1 cellular context compared by ENCODE assay signal in genomic region chr22:20057596-20058268, GRCh38.
TF ChIP-seq lines count a peak whose summit lies in the region.

No MANE protein-coding gene starts in this region.

TF ChIP-seq in K562, 482 proteins besides CTCF, POLR2A, EP300 and RAD21 (continued from another document):
- TF ChIP-seq, protein P1, sequence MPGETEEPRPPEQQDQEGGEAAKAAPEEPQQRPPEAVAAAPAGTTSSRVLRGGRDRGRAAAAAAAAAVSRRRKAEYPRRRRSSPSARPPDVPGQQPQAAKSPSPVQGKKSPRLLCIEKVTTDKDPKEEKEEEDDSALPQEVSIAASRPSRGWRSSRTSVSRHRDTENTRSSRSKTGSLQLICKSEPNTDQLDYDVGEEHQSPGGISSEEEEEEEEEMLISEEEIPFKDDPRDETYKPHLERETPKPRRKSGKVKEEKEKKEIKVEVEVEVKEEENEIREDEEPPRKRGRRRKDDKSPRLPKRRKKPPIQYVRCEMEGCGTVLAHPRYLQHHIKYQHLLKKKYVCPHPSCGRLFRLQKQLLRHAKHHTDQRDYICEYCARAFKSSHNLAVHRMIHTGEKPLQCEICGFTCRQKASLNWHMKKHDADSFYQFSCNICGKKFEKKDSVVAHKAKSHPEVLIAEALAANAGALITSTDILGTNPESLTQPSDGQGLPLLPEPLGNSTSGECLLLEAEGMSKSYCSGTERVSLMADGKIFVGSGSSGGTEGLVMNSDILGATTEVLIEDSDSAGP (CRISPR knock-in tag; IDR thresholded peaks at IDR 0.05): no peak
- no peak for TF ChIP-seq ZNF778 (CRISPR knock-in tag; IDR thresholded peaks at IDR 0.05)
- TF ChIP-seq ZBTB1 (CRISPR knock-in tag; IDR thresholded peaks at IDR 0.05; ENCODE audit: borderline replicate concordance, low read depth): no peak
- peak; percentile 80; the same call in 1 of the 2 replicates for TF ChIP-seq NR4A1 (CRISPR knock-in tag; IDR thresholded peaks at IDR 0.05)
- no peak for TF ChIP-seq NR4A1 (tag; IDR thresholded peaks at IDR 0.05)
- TF ChIP-seq CHD4 (IDR thresholded peaks at IDR 0.05; ENCODE audit: insufficient read depth, insufficient replicate concordance, low read depth, low read length, poor library complexity, severe bottlenecking): no peak
- TF ChIP-seq KDM5B (IDR thresholded peaks at IDR 0.05; ENCODE audit: insufficient replicate concordance, low read depth, low read length): no peak
- TF ChIP-seq PURB (CRISPR knock-in tag; IDR thresholded peaks at IDR 0.05; ENCODE audit: low read depth): no peak
- TF ChIP-seq ZSCAN29 (IDR thresholded peaks at IDR 0.05): peak; percentile 20; the same call in 1 of the 2 replicates
- TF ChIP-seq CEBPB (tag; IDR thresholded peaks at IDR 0.05): peak; percentile 58
- no peak for TF ChIP-seq TAF1 (IDR thresholded peaks at IDR 0.05; ENCODE audit: control insufficient read depth, extremely low read depth, insufficient read depth, low read length, severe bottlenecking)
- TF ChIP-seq, protein P2, sequence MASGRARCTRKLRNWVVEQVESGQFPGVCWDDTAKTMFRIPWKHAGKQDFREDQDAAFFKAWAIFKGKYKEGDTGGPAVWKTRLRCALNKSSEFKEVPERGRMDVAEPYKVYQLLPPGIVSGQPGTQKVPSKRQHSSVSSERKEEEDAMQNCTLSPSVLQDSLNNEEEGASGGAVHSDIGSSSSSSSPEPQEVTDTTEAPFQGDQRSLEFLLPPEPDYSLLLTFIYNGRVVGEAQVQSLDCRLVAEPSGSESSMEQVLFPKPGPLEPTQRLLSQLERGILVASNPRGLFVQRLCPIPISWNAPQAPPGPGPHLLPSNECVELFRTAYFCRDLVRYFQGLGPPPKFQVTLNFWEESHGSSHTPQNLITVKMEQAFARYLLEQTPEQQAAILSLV (tag; IDR thresholded peaks at IDR 0.05): no peak
- TF ChIP-seq ZFPM2 (CRISPR knock-in tag; IDR thresholded peaks at IDR 0.05): no peak
- TF ChIP-seq IRF1 (CRISPR knock-in tag; IDR thresholded peaks at IDR 0.05; ENCODE audit: borderline replicate concordance): no peak
- no peak for TF ChIP-seq HMG20A (CRISPR knock-in tag; conservative IDR thresholded peaks at IDR 0.05)
- TF ChIP-seq, protein P3, sequence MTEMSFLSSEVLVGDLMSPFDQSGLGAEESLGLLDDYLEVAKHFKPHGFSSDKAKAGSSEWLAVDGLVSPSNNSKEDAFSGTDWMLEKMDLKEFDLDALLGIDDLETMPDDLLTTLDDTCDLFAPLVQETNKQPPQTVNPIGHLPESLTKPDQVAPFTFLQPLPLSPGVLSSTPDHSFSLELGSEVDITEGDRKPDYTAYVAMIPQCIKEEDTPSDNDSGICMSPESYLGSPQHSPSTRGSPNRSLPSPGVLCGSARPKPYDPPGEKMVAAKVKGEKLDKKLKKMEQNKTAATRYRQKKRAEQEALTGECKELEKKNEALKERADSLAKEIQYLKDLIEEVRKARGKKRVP (CRISPR knock-in tag; IDR thresholded peaks at IDR 0.05): no peak
- no peak for TF ChIP-seq HDAC2 (IDR thresholded peaks at IDR 0.05)
